ENCODE assay signal across 1 cellular context in the genomic region with DNA sequence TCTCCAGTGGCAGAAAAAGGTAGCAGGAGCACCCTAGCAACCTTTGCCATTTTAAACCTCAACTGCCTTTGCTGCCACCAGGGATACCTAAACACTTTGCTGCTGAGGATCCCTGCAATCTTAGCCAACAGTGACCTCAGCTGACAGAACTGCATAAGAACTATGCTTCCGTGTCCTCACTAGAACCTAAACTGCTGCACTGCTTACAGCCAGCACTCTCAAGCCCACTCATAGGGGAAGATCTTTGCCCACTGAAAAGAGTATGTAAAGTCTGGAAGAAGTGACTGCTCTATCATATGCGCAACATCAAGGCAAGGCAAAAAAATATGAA.
TF ChIP-seq lines count a peak whose summit lies in the region.

No MANE protein-coding gene starts in this region.

TF ChIP-seq in H1, 55 proteins besides CTCF, POLR2A, EP300 and RAD21 (continued from another document):
- TF ChIP-seq, protein P1, sequence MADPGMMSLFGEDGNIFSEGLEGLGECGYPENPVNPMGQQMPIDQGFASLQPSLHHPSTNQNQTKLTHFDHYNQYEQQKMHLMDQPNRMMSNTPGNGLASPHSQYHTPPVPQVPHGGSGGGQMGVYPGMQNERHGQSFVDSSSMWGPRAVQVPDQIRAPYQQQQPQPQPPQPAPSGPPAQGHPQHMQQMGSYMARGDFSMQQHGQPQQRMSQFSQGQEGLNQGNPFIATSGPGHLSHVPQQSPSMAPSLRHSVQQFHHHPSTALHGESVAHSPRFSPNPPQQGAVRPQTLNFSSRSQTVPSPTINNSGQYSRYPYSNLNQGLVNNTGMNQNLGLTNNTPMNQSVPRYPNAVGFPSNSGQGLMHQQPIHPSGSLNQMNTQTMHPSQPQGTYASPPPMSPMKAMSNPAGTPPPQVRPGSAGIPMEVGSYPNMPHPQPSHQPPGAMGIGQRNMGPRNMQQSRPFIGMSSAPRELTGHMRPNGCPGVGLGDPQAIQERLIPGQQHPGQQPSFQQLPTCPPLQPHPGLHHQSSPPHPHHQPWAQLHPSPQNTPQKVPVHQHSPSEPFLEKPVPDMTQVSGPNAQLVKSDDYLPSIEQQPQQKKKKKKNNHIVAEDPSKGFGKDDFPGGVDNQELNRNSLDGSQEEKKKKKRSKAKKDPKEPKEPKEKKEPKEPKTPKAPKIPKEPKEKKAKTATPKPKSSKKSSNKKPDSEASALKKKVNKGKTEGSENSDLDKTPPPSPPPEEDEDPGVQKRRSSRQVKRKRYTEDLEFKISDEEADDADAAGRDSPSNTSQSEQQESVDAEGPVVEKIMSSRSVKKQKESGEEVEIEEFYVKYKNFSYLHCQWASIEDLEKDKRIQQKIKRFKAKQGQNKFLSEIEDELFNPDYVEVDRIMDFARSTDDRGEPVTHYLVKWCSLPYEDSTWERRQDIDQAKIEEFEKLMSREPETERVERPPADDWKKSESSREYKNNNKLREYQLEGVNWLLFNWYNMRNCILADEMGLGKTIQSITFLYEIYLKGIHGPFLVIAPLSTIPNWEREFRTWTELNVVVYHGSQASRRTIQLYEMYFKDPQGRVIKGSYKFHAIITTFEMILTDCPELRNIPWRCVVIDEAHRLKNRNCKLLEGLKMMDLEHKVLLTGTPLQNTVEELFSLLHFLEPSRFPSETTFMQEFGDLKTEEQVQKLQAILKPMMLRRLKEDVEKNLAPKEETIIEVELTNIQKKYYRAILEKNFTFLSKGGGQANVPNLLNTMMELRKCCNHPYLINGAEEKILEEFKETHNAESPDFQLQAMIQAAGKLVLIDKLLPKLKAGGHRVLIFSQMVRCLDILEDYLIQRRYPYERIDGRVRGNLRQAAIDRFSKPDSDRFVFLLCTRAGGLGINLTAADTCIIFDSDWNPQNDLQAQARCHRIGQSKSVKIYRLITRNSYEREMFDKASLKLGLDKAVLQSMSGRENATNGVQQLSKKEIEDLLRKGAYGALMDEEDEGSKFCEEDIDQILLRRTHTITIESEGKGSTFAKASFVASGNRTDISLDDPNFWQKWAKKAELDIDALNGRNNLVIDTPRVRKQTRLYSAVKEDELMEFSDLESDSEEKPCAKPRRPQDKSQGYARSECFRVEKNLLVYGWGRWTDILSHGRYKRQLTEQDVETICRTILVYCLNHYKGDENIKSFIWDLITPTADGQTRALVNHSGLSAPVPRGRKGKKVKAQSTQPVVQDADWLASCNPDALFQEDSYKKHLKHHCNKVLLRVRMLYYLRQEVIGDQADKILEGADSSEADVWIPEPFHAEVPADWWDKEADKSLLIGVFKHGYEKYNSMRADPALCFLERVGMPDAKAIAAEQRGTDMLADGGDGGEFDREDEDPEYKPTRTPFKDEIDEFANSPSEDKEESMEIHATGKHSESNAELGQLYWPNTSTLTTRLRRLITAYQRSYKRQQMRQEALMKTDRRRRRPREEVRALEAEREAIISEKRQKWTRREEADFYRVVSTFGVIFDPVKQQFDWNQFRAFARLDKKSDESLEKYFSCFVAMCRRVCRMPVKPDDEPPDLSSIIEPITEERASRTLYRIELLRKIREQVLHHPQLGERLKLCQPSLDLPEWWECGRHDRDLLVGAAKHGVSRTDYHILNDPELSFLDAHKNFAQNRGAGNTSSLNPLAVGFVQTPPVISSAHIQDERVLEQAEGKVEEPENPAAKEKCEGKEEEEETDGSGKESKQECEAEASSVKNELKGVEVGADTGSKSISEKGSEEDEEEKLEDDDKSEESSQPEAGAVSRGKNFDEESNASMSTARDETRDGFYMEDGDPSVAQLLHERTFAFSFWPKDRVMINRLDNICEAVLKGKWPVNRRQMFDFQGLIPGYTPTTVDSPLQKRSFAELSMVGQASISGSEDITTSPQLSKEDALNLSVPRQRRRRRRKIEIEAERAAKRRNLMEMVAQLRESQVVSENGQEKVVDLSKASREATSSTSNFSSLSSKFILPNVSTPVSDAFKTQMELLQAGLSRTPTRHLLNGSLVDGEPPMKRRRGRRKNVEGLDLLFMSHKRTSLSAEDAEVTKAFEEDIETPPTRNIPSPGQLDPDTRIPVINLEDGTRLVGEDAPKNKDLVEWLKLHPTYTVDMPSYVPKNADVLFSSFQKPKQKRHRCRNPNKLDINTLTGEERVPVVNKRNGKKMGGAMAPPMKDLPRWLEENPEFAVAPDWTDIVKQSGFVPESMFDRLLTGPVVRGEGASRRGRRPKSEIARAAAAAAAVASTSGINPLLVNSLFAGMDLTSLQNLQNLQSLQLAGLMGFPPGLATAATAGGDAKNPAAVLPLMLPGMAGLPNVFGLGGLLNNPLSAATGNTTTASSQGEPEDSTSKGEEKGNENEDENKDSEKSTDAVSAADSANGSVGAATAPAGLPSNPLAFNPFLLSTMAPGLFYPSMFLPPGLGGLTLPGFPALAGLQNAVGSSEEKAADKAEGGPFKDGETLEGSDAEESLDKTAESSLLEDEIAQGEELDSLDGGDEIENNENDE (IDR thresholded peaks at IDR 0.05; ENCODE audit: insufficient replicate concordance, low read length): no peak
- TF ChIP-seq TEAD4 (IDR thresholded peaks at IDR 0.05; ENCODE audit: low read depth, low read length): no peak
- TF ChIP-seq, protein P2, sequence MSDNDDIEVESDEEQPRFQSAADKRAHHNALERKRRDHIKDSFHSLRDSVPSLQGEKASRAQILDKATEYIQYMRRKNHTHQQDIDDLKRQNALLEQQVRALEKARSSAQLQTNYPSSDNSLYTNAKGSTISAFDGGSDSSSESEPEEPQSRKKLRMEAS (IDR thresholded peaks at IDR 0.05): no peak
- no peak for TF ChIP-seq HDAC6 (IDR thresholded peaks at IDR 0.05; ENCODE audit: low read depth, low read length)
- no peak for TF ChIP-seq RXRA (IDR thresholded peaks at IDR 0.05; ENCODE audit: insufficient read depth, low read depth, low read length)
- no peak for TF ChIP-seq TAF7 (optimal IDR thresholded peaks at IDR 0.05; ENCODE audit: borderline replicate concordance, low read depth, low read length)
- no peak for TF ChIP-seq CBX5 (IDR thresholded peaks at IDR 0.05; ENCODE audit: low read depth, low read length)
- TF ChIP-seq CHD2 (IDR thresholded peaks at IDR 0.05; ENCODE audit: low read length): no peak
- TF ChIP-seq EGR1 (IDR thresholded peaks at IDR 0.05; ENCODE audit: borderline replicate concordance, low read depth, low read length): no peak
- no peak for TF ChIP-seq FOSL1 (IDR thresholded peaks at IDR 0.05; ENCODE audit: insufficient read depth, low read depth, low read length)
- TF ChIP-seq KDM4A (IDR thresholded peaks at IDR 0.05; ENCODE audit: low read depth, low read length, severe bottlenecking): no peak
- TF ChIP-seq SUZ12 (IDR thresholded peaks at IDR 0.05; ENCODE audit: low read length): no peak
